In the genomic region with DNA sequence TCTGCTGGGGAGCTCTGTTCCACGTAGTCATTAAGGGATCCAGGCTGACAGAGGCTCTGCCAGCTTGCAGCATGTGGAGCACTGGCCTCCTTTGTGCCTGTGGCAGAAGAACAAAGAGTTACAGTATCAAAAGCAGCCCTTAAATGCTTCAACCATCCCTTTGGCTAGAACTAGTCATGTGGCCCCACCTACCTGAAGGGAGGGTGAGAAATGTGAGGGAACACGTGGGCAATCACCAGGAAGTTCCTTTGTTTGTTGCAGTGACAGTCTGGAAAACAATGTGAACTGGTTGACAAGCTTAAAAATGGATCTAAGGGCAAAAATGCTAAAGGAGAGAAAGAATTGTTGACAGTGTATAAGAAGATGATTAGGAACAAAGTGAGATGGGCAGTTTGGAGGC, we compare ENCODE assay signal across 21 cellular contexts.
"Had no signal": no experiment of that assay in that cellular context is flagged by ENCODE, and none has a peak within 500 bp of the region (broad histone marks: within the 10 kb centered on the region; RNA-seq: fewer than 3 reads in every experiment).

No MANE protein-coding gene starts in this region.

- H3K4me3 ChIP-seq: pancreas, right lobe of liver, stomach had no signal

- DNase-seq: activated CD4-positive, alpha-beta memory T cell treated with anti-CD3 and anti-CD28 coated beads, Interleukin-2, amount 10 ng/mL, durations not matched to agents 7 days and 5 days; activated CD4-positive, alpha-beta T cell treated with anti-CD3 and anti-CD28 coated beads for 48 hours; activated CD4-positive, CD25-positive, alpha-beta regulatory T cell; activated CD8-positive, alpha-beta memory T cell treated with anti-CD3 and anti-CD28 coated beads, Interleukin-2, amount 10 ng/mL, durations not matched to agents 7 days and 5 days; activated naive CD4-positive, alpha-beta T cell; activated naive CD8-positive, alpha-beta T cell treated with anti-CD3 and anti-CD28 coated beads for 36 hours; amniotic stem cell; central memory CD4-positive, alpha-beta T cell; foreskin fibroblast; head of caudate nucleus; immature natural killer cell; left cardiac atrium; natural killer cell; pancreas; right lobe of liver; small intestine; stimulated activated CD4-positive, alpha-beta T cell treated with anti-CD3 and anti-CD28 coated beads, Interleukin-4, amount 100 ng/mL, for 1 hour; stomach; T-cell had no signal

- H3K27ac ChIP-seq: neutrophil, pancreas, right lobe of liver, stomach had no signal

- H3K36me3 ChIP-seq: neutrophil, pancreas, right lobe of liver, stomach had no signal

- H3K4me1 ChIP-seq: pancreas, right lobe of liver, stomach had no signal

- FAIRE-seq: colon, pancreas, small intestine had no signal

- H3K27me3 ChIP-seq: neutrophil, pancreas, right lobe of liver, stomach had no signal

- ATAC-seq: activated CD8-positive, alpha-beta memory T cell treated with anti-CD3 and anti-CD28 coated beads, Interleukin-2, amount 10 ng/mL, durations not matched to agents 7 days and 5 days; left cardiac atrium; pancreas; right lobe of liver; T-cell had no signal
